Comparison of ENCODE assay signal across 14 cellular contexts in genomic region chr17:16444258-16444886, GRCh38. TPM values are rescaled to one million over a fixed set of nuclear protein-coding genes. Genes with fewer than 3 reads are reported as not detected.
DNase-seq lines count a peak whose midpoint lies in the region; ATAC-seq and TF ChIP-seq lines count a peak whose summit lies in the region.
"Had no signal": no experiment of that assay in that cellular context is flagged by ENCODE, and none has a peak within 500 bp of the region (broad histone marks: within the 10 kb centered on the region; RNA-seq: fewer than 3 reads in every experiment).

No MANE protein-coding gene starts in this region.

- no peak overlapping the region for H3K14ac ChIP-seq in H9 (ENCODE audit: insufficient read depth, low read length)

- CTCF ChIA-PET in SK-N-SH (lab: Yijun Ruan, JAX): interaction anchor here (1.0 to 33.7 kb wide), 5 partner anchors 8 to 76 kb away, joined by 3 to 746 read pairs (median 4); no protein-coding TSS in a partner anchor

- no peak overlapping the region for H3K56ac ChIP-seq in H9 (ENCODE audit: insufficient read length, low read depth, low read length)

- peaks cover 56% of the 10 kb centered on the region for H3F3A ChIP-seq in SK-N-SH (replicated peaks; ENCODE audit: insufficient read depth)

- TF ChIP-seq CTCF in H9 (conservative IDR thresholded peaks at IDR 0.05) (no peak), SK-N-SH (IDR thresholded peaks at IDR 0.05) (no peak)

- no peak overlapping the region for H3K4me3 ChIP-seq in SK-N-SH (ENCODE audit: low read depth in 2 of 2, low read length in 1 of 2)
- H3K4me3 ChIP-seq: lung, spleen, upper lobe of right lung had no signal

- no peak overlapping the region for H3K4ac ChIP-seq in H9 (ENCODE audit: low read depth, low read length)

- no peaks in the 10 kb centered on the region for H3K27me3 ChIP-seq in H9 (ENCODE audit: insufficient read depth, low read length)
- no peaks in the 10 kb centered on the region for H3K27me3 ChIP-seq in SK-N-SH (ENCODE audit: insufficient read depth)
- H3K27me3 ChIP-seq: spleen, upper lobe of right lung had no signal

- H3K4me2 ChIP-seq in H9 (ENCODE audit: insufficient read depth, insufficient read length, low read length): no peak overlapping the region
- no peak overlapping the region for H3K4me2 ChIP-seq in SK-N-SH

- no peak overlapping the region for H2AFZ ChIP-seq in H9 (ENCODE audit: low read length)
- H2AFZ ChIP-seq in SK-N-SH (ENCODE audit: low read depth): no peak overlapping the region

- H4K20me1 ChIP-seq in H9 (ENCODE audit: control insufficient read depth, insufficient read depth, insufficient read length) (no peaks in the 10 kb centered on the region), SK-N-SH (ENCODE audit: insufficient read depth) (peaks cover 76% of the 10 kb centered on the region)

- peaks cover 5% of the 10 kb centered on the region; the same call in 1 of the 2 replicates for H3K79me2 ChIP-seq in H9 (ENCODE audit: insufficient read depth, low read length)
- peaks cover 40% of the 10 kb centered on the region for H3K79me2 ChIP-seq in SK-N-SH (ENCODE audit: insufficient read depth)

- H3K23me2 ChIP-seq in H9 (ENCODE audit: insufficient read length, low read depth, low read length, poor library complexity, severe bottlenecking): peaks cover 7% of the 10 kb centered on the region

- DNase-seq in DMS 273 (lab: John Stamatoyannopoulos, UW; ENCODE audit: unreplicated experiment) (peak; percentile 90), H9 (peak; percentile 75), SK-N-SH (no peak), left colon (no peak), ACHN (no peak), NCI-H1092 (lab: John Stamatoyannopoulos, UW) (no peak)
- DNase-seq: activated naive CD8-positive, alpha-beta T cell treated with anti-CD3 and anti-CD28 coated beads, Interleukin-2, amount 10 ng/mL, durations not matched to agents 7 days and 5 days; HCEC 1CT; SHP77; spleen; upper lobe of right lung had no signal

- no peak for TF ChIP-seq EP300 in SK-N-SH (IDR thresholded peaks at IDR 0.05; ENCODE audit: borderline replicate concordance in 1 of 2, low read depth in 1 of 2, low read length in 1 of 2)

- H3K36me3 ChIP-seq in SK-N-SH (replicated peaks in 1 of 2; ENCODE audit: control insufficient read depth in 1 of 2, insufficient read depth in 2 of 2, low read length in 1 of 2): peaks cover 53 to 61% of the 10 kb centered on the region in 2 experiments

- ATAC-seq in left colon (peak; percentile 9), GM19455 (IDR thresholded peaks at IDR 0.05; ENCODE audit: unreplicated experiment) (no peak), GM18858 (IDR thresholded peaks at IDR 0.05; ENCODE audit: unreplicated experiment) (no peak)
- ATAC-seq: upper lobe of right lung had no signal

- H3K79me1 ChIP-seq in H9 (ENCODE audit: insufficient read depth, low read depth, low read length, poor library complexity, severe bottlenecking): peaks cover 6% of the 10 kb centered on the region

- TF ChIP-seq RAD21 in SK-N-SH (IDR thresholded peaks at IDR 0.05; ENCODE audit: low read length): no peak

- no peak overlapping the region for H2BK20ac ChIP-seq in H9 (ENCODE audit: low read depth, low read length, poor library complexity, severe bottlenecking)

- H3T11ph ChIP-seq in H9 (ENCODE audit: low read length): no peak overlapping the region

- no peak overlapping the region for H2AK5ac ChIP-seq in H9 (ENCODE audit: insufficient read length, low read length)

- H3K27ac ChIP-seq in H9 (ENCODE audit: insufficient read length, low read depth, low read length): no peak overlapping the region
- no peak overlapping the region; a peak in 1 of 4 replicates for H3K27ac ChIP-seq in SK-N-SH (ENCODE audit: low read depth in 2 of 2, low read length in 1 of 2)
- H3K27ac ChIP-seq: upper lobe of right lung had no signal

- no CpG with 5 or more reads among the region's 6 CpGs for WGBS in H9 (ENCODE audit: extremely low coverage, insufficient read length, low lambda C conversion rate)
- WGBS in SK-N-SH (ENCODE audit: low lambda C conversion rate): 93% methylated on average over 6 of the region's 6 CpGs

- no peak overlapping the region; a peak in 1 of 5 replicates for H3K4me3 Mint-ChIP-seq in H9
- H3K4me3 Mint-ChIP-seq: activated naive CD8-positive, alpha-beta T cell treated with anti-CD3 and anti-CD28 coated beads, Interleukin-2, amount 10 ng/mL, durations not matched to agents 7 days and 5 days had no signal

- H3K9me2 ChIP-seq in SK-N-SH: no peaks in the 10 kb centered on the region

- no peaks in the 10 kb centered on the region; a peak in 1 of 5 replicates for H3K9me3 Mint-ChIP-seq in H9
- H3K9me3 Mint-ChIP-seq: activated naive CD8-positive, alpha-beta T cell treated with anti-CD3 and anti-CD28 coated beads, Interleukin-2, amount 10 ng/mL, durations not matched to agents 7 days and 5 days had no signal

- H3K4me1 ChIP-seq in H9 (ENCODE audit: insufficient read depth, low read length) (0 out of 2 replicates have a peak, but pooled peaks cover 4% of the 10 kb centered on the region), SK-N-SH (ENCODE audit: control insufficient read depth in 1 of 2, insufficient read depth in 2 of 2, low read depth in 1 of 2, low read length in 1 of 2) (peaks cover 25 to 30% of the 10 kb centered on the region in 2 experiments; a peak in 3 of 4 replicates)

- POLR2A ChIA-PET in SK-N-SH (lab: Yijun Ruan, JAX): no interaction called here

- H2BK5ac ChIP-seq in H9 (ENCODE audit: insufficient read length, low read length): no peak overlapping the region

- H4K5ac ChIP-seq in H9 (ENCODE audit: insufficient read length, low read depth, low read length): no peak overlapping the region

- in situ Hi-C loops in ACHN (cut with HindIII; ENCODE audit: low pct_ligation_motif_present, low pct_unique_long_range_greater_than_20kb, low sequenced_read_pairs): no loop called here

- peaks cover 3% of the 10 kb centered on the region for H3K27me3 Mint-ChIP-seq in H9 (ENCODE audit: low read depth)
- H3K27me3 Mint-ChIP-seq: activated naive CD8-positive, alpha-beta T cell treated with anti-CD3 and anti-CD28 coated beads, Interleukin-2, amount 10 ng/mL, durations not matched to agents 7 days and 5 days had no signal

- no peaks in the 10 kb centered on the region for H3K9me3 ChIP-seq in H9 (ENCODE audit: control insufficient read depth, low read depth, low read length)
- H3K9me3 ChIP-seq in SK-N-SH: no peaks in the 10 kb centered on the region
- H3K9me3 ChIP-seq: spleen, upper lobe of right lung had no signal

- H4K91ac ChIP-seq in H9 (ENCODE audit: insufficient read length, low read depth, low read length): no peak overlapping the region

- peak overlapping the region in 2 of 3 experiments; percentile 86 to 87; a peak in 4 of 7 replicates for H3K27ac Mint-ChIP-seq in H9
- H3K27ac Mint-ChIP-seq: activated naive CD8-positive, alpha-beta T cell treated with anti-CD3 and anti-CD28 coated beads, Interleukin-2, amount 10 ng/mL, durations not matched to agents 7 days and 5 days had no signal

- H3K18ac ChIP-seq in H9 (ENCODE audit: insufficient read length, low read depth, low read length): no peak overlapping the region

- intact Hi-C loops in left colon (cut with DNase I, micrococcal nuclease): no loop called here

- no peak overlapping the region for H3K23ac ChIP-seq in H9 (ENCODE audit: insufficient read length, low read depth, low read length)

- peaks cover 36 to 48% of the 10 kb centered on the region in 2 experiments for H3K4me1 Mint-ChIP-seq in H9

- no peak overlapping the region for H4K8ac ChIP-seq in H9 (replicated peaks; ENCODE audit: insufficient read length, low read depth, low read length)

- H2BK120ac ChIP-seq in H9 (ENCODE audit: low read depth, low read length, poor library complexity, severe bottlenecking): no peak overlapping the region

- no peak overlapping the region for H3K9ac ChIP-seq in H9 (ENCODE audit: extremely low read depth, insufficient read length, low read length)
- no peak overlapping the region for H3K9ac ChIP-seq in SK-N-SH

- no peak overlapping the region for H2BK12ac ChIP-seq in H9 (ENCODE audit: insufficient read length, low read depth, low read length)

- H3K36me3 Mint-ChIP-seq in H9 (ENCODE audit: insufficient read depth in 1 of 3, low read depth in 3 of 3): peaks cover 54 to 90% (median 79%) of the 10 kb centered on the region in 3 experiments

- H2BK15ac ChIP-seq in H9 (ENCODE audit: low read depth, low read length): no peak overlapping the region

TF ChIP-seq in SK-N-SH, 30 proteins besides CTCF, POLR2A, EP300 and RAD21:
- TF ChIP-seq POLR2AphosphoS5 (IDR thresholded peaks at IDR 0.05; ENCODE audit: low read depth, low read length): 0 out of 2 replicates have a peak, but pooled peaks have one; percentile 13
- TF ChIP-seq FOSL2 (IDR thresholded peaks at IDR 0.05; ENCODE audit: borderline replicate concordance, low read depth): no peak

RNA-seq across cellular contexts. Expression of gene TRPV2, which starts 29.0 kb away (rescaled TPM):
- 1.0 and 1.1 TPM in 2 replicates for total RNA-seq in H9 (2021)
- polyA plus RNA-seq in SK-N-SH (2012; rRNA removed): 10.5 and 11.0 TPM in 2 replicates
- polyA plus RNA-seq in SK-N-SH (2012; cell fraction: cytosol; rRNA removed): 4.3 and 5.9 TPM in 2 replicates
- 10.6 and 16.4 TPM in 2 replicates for polyA plus RNA-seq in SK-N-SH (2012; cell fraction: nucleus; rRNA removed)
- total RNA-seq in left colon: 1 to 10 TPM; 4.4 to 9.2 TPM

RNA-seq across cellular contexts. Expression of gene LRRC75A, which starts 47.6 kb away (rescaled TPM):
- 9.4 and 10.1 TPM in 2 replicates for total RNA-seq in H9 (2021)
- 1.2 and 1.3 TPM in 2 replicates for polyA plus RNA-seq in SK-N-SH (2012; rRNA removed)
- polyA plus RNA-seq in SK-N-SH (2012; cell fraction: cytosol; rRNA removed): 0.60 and 0.71 TPM in 2 replicates
- 1.8 and 2.0 TPM in 2 replicates for polyA plus RNA-seq in SK-N-SH (2012; cell fraction: nucleus; rRNA removed)
- 10 to 100 TPM; 62.3 to 75.3 TPM for total RNA-seq in left colon

Comparison
In these comparisons a context has a peak if more than half of its experiments do, and no peak if none do; other contexts are left out.
1. DNase-seq: peak in DMS 273 (single experiment) and H9 (single experiment); none in SK-N-SH (single experiment), left colon (0 of 2), ACHN (single experiment) and NCI-H1092 (single experiment).